Comparison of ENCODE assay signal across 1 cellular context in the genomic region with DNA sequence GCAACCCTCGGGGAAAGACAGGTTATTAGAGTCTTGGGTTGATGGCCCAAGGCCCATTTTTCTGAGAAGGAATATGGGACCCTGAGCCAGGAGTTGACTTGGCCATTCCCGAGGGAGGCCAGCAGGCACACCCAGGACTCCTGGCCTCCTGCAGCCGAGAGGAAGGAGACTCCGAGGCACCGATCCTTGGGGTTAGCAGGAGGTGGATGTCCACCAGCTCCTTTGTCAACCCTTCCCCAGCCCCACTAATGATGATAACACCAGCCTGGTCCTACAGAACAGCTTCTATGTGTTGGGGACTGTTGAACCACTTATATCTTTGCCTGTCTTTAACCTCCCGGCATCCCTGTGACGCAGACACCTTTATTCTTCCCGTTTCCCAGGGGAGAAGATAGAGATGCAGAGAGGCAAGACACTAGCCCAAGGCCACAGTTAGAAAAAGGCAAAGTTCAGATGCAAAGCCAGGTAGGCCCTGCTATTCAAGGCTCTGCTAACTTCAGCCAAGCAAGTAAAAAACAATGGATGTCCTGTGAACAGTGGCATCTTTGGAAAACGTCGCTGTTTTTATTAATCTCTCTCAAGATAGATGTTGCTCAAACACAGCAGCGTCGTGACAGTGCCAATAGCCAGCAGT.
TF ChIP-seq lines count a peak whose summit lies in the region.

No MANE protein-coding gene starts in this region.

TF ChIP-seq in GM12878, 131 proteins besides CTCF, POLR2A, EP300 and RAD21:
- no peak for TF ChIP-seq HCFC1 (IDR thresholded peaks at IDR 0.05; ENCODE audit: low read length)
- no peak for TF ChIP-seq BHLHE40 (IDR thresholded peaks at IDR 0.05; ENCODE audit: borderline replicate concordance in 1 of 2, low read depth in 2 of 2, low read length in 1 of 2)
- no peak for TF ChIP-seq CBX3 (IDR thresholded peaks at IDR 0.05; ENCODE audit: borderline replicate concordance, low read depth)
- no peak for TF ChIP-seq CREB1 (IDR thresholded peaks at IDR 0.05; ENCODE audit: low read depth)
- TF ChIP-seq BCL11A (IDR thresholded peaks at IDR 0.05; ENCODE audit: low read depth, low read length), result no peak
- TF ChIP-seq CEBPB (IDR thresholded peaks at IDR 0.05; ENCODE audit: borderline replicate concordance in 1 of 2, low read depth in 2 of 2, low read length in 2 of 2), result no peak
- TF ChIP-seq PAX8 (IDR thresholded peaks at IDR 0.05), result no peak
- no peak for TF ChIP-seq CBFB (IDR thresholded peaks at IDR 0.05; ENCODE audit: low read depth)
- TF ChIP-seq MEF2A (IDR thresholded peaks at IDR 0.05; ENCODE audit: insufficient read depth, low read depth, low read length), result no peak
- no peak for TF ChIP-seq JUND (IDR thresholded peaks at IDR 0.05; ENCODE audit: low read depth, low read length)
- no peak for TF ChIP-seq RFX5 (IDR thresholded peaks at IDR 0.05; ENCODE audit: low read depth, low read length)
- TF ChIP-seq HDGF (IDR thresholded peaks at IDR 0.05), result no peak
- TF ChIP-seq, protein P1, sequence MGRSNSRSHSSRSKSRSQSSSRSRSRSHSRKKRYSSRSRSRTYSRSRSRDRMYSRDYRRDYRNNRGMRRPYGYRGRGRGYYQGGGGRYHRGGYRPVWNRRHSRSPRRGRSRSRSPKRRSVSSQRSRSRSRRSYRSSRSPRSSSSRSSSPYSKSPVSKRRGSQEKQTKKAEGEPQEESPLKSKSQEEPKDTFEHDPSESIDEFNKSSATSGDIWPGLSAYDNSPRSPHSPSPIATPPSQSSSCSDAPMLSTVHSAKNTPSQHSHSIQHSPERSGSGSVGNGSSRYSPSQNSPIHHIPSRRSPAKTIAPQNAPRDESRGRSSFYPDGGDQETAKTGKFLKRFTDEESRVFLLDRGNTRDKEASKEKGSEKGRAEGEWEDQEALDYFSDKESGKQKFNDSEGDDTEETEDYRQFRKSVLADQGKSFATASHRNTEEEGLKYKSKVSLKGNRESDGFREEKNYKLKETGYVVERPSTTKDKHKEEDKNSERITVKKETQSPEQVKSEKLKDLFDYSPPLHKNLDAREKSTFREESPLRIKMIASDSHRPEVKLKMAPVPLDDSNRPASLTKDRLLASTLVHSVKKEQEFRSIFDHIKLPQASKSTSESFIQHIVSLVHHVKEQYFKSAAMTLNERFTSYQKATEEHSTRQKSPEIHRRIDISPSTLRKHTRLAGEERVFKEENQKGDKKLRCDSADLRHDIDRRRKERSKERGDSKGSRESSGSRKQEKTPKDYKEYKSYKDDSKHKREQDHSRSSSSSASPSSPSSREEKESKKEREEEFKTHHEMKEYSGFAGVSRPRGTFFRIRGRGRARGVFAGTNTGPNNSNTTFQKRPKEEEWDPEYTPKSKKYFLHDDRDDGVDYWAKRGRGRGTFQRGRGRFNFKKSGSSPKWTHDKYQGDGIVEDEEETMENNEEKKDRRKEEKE (IDR thresholded peaks at IDR 0.05), result no peak
- TF ChIP-seq, protein P2, sequence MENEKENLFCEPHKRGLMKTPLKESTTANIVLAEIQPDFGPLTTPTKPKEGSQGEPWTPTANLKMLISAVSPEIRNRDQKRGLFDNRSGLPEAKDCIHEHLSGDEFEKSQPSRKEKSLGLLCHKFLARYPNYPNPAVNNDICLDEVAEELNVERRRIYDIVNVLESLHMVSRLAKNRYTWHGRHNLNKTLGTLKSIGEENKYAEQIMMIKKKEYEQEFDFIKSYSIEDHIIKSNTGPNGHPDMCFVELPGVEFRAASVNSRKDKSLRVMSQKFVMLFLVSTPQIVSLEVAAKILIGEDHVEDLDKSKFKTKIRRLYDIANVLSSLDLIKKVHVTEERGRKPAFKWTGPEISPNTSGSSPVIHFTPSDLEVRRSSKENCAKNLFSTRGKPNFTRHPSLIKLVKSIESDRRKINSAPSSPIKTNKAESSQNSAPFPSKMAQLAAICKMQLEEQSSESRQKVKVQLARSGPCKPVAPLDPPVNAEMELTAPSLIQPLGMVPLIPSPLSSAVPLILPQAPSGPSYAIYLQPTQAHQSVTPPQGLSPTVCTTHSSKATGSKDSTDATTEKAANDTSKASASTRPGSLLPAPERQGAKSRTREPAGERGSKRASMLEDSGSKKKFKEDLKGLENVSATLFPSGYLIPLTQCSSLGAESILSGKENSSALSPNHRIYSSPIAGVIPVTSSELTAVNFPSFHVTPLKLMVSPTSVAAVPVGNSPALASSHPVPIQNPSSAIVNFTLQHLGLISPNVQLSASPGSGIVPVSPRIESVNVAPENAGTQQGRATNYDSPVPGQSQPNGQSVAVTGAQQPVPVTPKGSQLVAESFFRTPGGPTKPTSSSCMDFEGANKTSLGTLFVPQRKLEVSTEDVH (IDR thresholded peaks at IDR 0.05; ENCODE audit: low read depth, partially characterized antibody), result no peak
- TF ChIP-seq, protein P3, sequence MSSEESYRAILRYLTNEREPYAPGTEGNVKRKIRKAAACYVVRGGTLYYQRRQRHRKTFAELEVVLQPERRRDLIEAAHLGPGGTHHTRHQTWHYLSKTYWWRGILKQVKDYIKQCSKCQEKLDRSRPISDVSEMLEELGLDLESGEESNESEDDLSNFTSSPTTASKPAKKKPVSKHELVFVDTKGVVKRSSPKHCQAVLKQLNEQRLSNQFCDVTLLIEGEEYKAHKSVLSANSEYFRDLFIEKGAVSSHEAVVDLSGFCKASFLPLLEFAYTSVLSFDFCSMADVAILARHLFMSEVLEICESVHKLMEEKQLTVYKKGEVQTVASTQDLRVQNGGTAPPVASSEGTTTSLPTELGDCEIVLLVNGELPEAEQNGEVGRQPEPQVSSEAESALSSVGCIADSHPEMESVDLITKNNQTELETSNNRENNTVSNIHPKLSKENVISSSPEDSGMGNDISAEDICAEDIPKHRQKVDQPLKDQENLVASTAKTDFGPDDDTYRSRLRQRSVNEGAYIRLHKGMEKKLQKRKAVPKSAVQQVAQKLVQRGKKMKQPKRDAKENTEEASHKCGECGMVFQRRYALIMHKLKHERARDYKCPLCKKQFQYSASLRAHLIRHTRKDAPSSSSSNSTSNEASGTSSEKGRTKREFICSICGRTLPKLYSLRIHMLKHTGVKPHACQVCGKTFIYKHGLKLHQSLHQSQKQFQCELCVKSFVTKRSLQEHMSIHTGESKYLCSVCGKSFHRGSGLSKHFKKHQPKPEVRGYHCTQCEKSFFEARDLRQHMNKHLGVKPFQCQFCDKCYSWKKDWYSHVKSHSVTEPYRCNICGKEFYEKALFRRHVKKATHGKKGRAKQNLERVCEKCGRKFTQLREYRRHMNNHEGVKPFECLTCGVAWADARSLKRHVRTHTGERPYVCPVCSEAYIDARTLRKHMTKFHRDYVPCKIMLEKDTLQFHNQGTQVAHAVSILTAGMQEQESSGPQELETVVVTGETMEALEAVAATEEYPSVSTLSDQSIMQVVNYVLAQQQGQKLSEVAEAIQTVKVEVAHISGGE (CRISPR knock-in tag; IDR thresholded peaks at IDR 0.05), result no peak
- no peak for TF ChIP-seq PML (IDR thresholded peaks at IDR 0.05; ENCODE audit: low read length)
- no peak for TF ChIP-seq TCF3 (IDR thresholded peaks at IDR 0.05; ENCODE audit: borderline replicate concordance, insufficient read depth, low read depth, low read length)
- TF ChIP-seq ESRRA (IDR thresholded peaks at IDR 0.05; ENCODE audit: low read length), result no peak
TF ChIP-seq in GM12878: peak in this region for 0.
